Comparison of ENCODE assay signal across 24 cellular contexts in genomic region chr1:25516686-25517085, GRCh38. TPM values are rescaled to one million over a fixed set of nuclear protein-coding genes. Genes with fewer than 3 reads are reported as not detected.
DNase-seq lines count a peak whose midpoint lies in the region; ATAC-seq, FAIRE-seq and TF ChIP-seq lines count a peak whose summit lies in the region.
"Had no signal": no experiment of that assay in that cellular context is flagged by ENCODE, and none has a peak within 500 bp of the region (broad histone marks: within the 10 kb centered on the region; RNA-seq: fewer than 3 reads in every experiment).

No MANE protein-coding gene starts in this region.

- H2AFZ ChIP-seq in H1 (ENCODE audit: low read length): no peak overlapping the region
- H2AFZ ChIP-seq: GM23338 had no signal

- H3K4me3 Mint-ChIP-seq in stimulated activated naive B cell treated with anti-CD40 and anti-IgM and Interleukin-4, amounts not matched to agents 10 μg/mL and 1 μg/mL and 100 μg/mL, for 72 hours: no peak overlapping the region
- no peak overlapping the region for H3K4me3 Mint-ChIP-seq in WTC11
- H3K4me3 Mint-ChIP-seq: B cell; CD4-positive, CD25-positive, alpha-beta regulatory T cell; CD8-positive, alpha-beta T cell; GM23338; HFFc6 had no signal

- TF ChIP-seq RAD21 in H1 (IDR thresholded peaks at IDR 0.05 in 1 of 2, conservative IDR thresholded peaks at IDR 0.05 in 1 of 2; ENCODE audit: low read depth in 2 of 2, low read length in 2 of 2): no peak

- peak overlapping the region; percentile 56 for H3K27ac Mint-ChIP-seq in stimulated activated naive B cell treated with anti-CD40 and anti-IgM and Interleukin-4, amounts not matched to agents 10 μg/mL and 1 μg/mL and 100 μg/mL, for 72 hours
- H3K27ac Mint-ChIP-seq in WTC11: no peak overlapping the region
- H3K27ac Mint-ChIP-seq: B cell; CD4-positive, CD25-positive, alpha-beta regulatory T cell; CD8-positive, alpha-beta T cell; GM23338; HFFc6 had no signal

- H3K4ac ChIP-seq in H1 (replicated peaks; ENCODE audit: insufficient read length, low read depth, low read length): no peak overlapping the region

- no peaks in the 10 kb centered on the region for H3K27me3 Mint-ChIP-seq in stimulated activated naive B cell treated with anti-CD40 and anti-IgM and Interleukin-4, amounts not matched to agents 10 μg/mL and 1 μg/mL and 100 μg/mL, for 72 hours
- no peaks in the 10 kb centered on the region; the same call in 1 of the 2 replicates for H3K27me3 Mint-ChIP-seq in WTC11 (ENCODE audit: low read depth)
- H3K27me3 Mint-ChIP-seq: B cell had no signal

- intact Hi-C loops in posterior vena cava (cut with DNase I): no loop called here

- H3K4me2 ChIP-seq in H1 (ENCODE audit: insufficient read depth in 1 of 2, low read depth in 2 of 2, low read length in 2 of 2): no peak overlapping the region
- H3K4me2 ChIP-seq: BLaER1 had no signal

- POLR2A ChIA-PET in H1 (lab: Charles Lee; ENCODE audit: partially characterized antibody) (interaction anchor here (1.3 to 1.7 kb wide), 2 partner anchors 11 to 13 kb away, joined by 4 read pairs; no protein-coding TSS in a partner anchor), WTC11 (lab: Charles Lee) (interaction anchor here (1.7 kb wide), 1 partner anchor 11 kb away, joined by 5 read pairs; no protein-coding TSS in a partner anchor)

- H3K4me3 ChIP-seq in H1 (ENCODE audit: extremely low read depth in 1 of 4, insufficient read depth in 2 of 4, low read depth in 3 of 4, low read length in 4 of 4): no peak overlapping the region
- H3K4me3 ChIP-seq: BLaER1, GM12878, HAP-1 had no signal

- H2BK20ac ChIP-seq in H1 (ENCODE audit: low read length): no peak overlapping the region

- no peak overlapping the region for H3K14ac ChIP-seq in H1 (ENCODE audit: insufficient read length)

- H3K23ac ChIP-seq in H1 (ENCODE audit: insufficient read length): no peak overlapping the region

- 0 out of 2 replicates have a peak overlapping the region, but pooled peaks have one; percentile 65 for H2BK15ac ChIP-seq in H1 (ENCODE audit: low read length)

- CTCF ChIA-PET in H1 (lab: Charles Lee; ENCODE audit: partially characterized antibody) (interaction anchor here (0.8 to 15.3 kb wide), 8 partner anchors 12 to 284 kb away, joined by 3 to 240 read pairs (median 4); partner anchors contain the start of gene SYF2), WTC11 (lab: Charles Lee) (interaction anchor here (10.9 kb wide), 1 partner anchor 13 kb away, joined by 175 read pairs; no protein-coding TSS in a partner anchor)

- no peaks in the 10 kb centered on the region for H3K79me2 ChIP-seq in H1 (ENCODE audit: control insufficient read depth in 1 of 2, insufficient read depth in 2 of 2, low read length in 2 of 2)

- no peak overlapping the region for H4K91ac ChIP-seq in H1 (replicated peaks; ENCODE audit: insufficient read length, low read length)

- no peak overlapping the region for H4K8ac ChIP-seq in H1 (ENCODE audit: extremely low read depth, insufficient read depth, low read length)

- H3K23me2 ChIP-seq in H1 (ENCODE audit: low read depth, low read length): no peaks in the 10 kb centered on the region

- no peaks in the 10 kb centered on the region for H4K20me1 ChIP-seq in H1 (replicated peaks in 1 of 2; ENCODE audit: control insufficient read depth in 1 of 2, insufficient read depth in 2 of 2, low read length in 2 of 2)
- H4K20me1 ChIP-seq: BLaER1 had no signal

- H3K36me3 Mint-ChIP-seq in stimulated activated naive B cell treated with anti-CD40 and anti-IgM and Interleukin-4, amounts not matched to agents 10 μg/mL and 1 μg/mL and 100 μg/mL, for 72 hours: no peaks in the 10 kb centered on the region
- no peaks in the 10 kb centered on the region for H3K36me3 Mint-ChIP-seq in WTC11
- H3K36me3 Mint-ChIP-seq: CD4-positive, CD25-positive, alpha-beta regulatory T cell; CD8-positive, alpha-beta T cell had no signal

- H3K36me3 ChIP-seq in H1 (ENCODE audit: control insufficient read depth in 2 of 4, insufficient read depth in 4 of 4, low read length in 3 of 4): no peaks in the 10 kb centered on the region
- H3K36me3 ChIP-seq: BLaER1, HAP-1 had no signal

- no peaks in the 10 kb centered on the region for H3K9me3 ChIP-seq in H1 (ENCODE audit: insufficient read depth in 2 of 2, low read depth in 1 of 2, low read length in 1 of 2)
- H3K9me3 ChIP-seq: BLaER1, Caco-2, HAP-1 had no signal

- DNase-seq in LHCN-M2 (ENCODE audit: low read depth) (peak; percentile 86), H1 (ENCODE audit: low read depth in 1 of 2, low spot score in 2 of 2) (no peak), posterior vena cava (ENCODE audit: low spot score) (peak; percentile 23), WTC11 (ENCODE audit: low spot score) (no peak), SHP77 (lab: John Stamatoyannopoulos, UW) (no peak)
- DNase-seq in stimulated activated naive B cell treated with anti-CD40 and anti-IgM and Interleukin-4, amounts not matched to agents 10 μg/mL and 1 μg/mL and 100 μg/mL, for 72 hours: no peak
- DNase-seq in stimulated activated CD4-positive, alpha-beta T cell treated with anti-CD3 and anti-CD28 coated beads, Interleukin-4, amount 100 ng/mL, for 24 hours: no peak
- DNase-seq: Caco-2; CD4-positive, CD25-positive, alpha-beta regulatory T cell; CD8-positive, alpha-beta T cell; DMS79; EL; GDM1; HFFc6 had no signal

- no peak for ATAC-seq in stimulated activated naive B cell treated with anti-CD40 and anti-IgM and Interleukin-4, amounts not matched to agents 10 μg/mL and 1 μg/mL and 100 μg/mL, for 72 hours (replicated peaks)
- no peak for ATAC-seq in WTC11
- ATAC-seq: CD8-positive, alpha-beta T cell; GM12878 had no signal

- no peak overlapping the region for H3K9ac ChIP-seq in H1 (replicated peaks in 1 of 4; ENCODE audit: extremely low read depth in 1 of 4, low read depth in 3 of 4, low read length in 3 of 4)
- H3K9ac ChIP-seq: BLaER1 had no signal

- peak overlapping the region; percentile 52; the same call in 1 of the 2 replicates for H2BK12ac ChIP-seq in H1 (ENCODE audit: low read depth, low read length)

- no peaks in the 10 kb centered on the region for H3K79me1 ChIP-seq in H1 (ENCODE audit: low read depth, low read length)

- H2AK5ac ChIP-seq in H1 (ENCODE audit: low read depth, low read length): 0 out of 2 replicates have a peak overlapping the region, but pooled peaks have one; percentile 9

- H3K27me3 ChIP-seq in H1 (replicated peaks in 1 of 4; ENCODE audit: control insufficient read depth in 3 of 4, extremely low read depth in 1 of 4, insufficient read depth in 3 of 4, low read length in 3 of 4): no peaks in the 10 kb centered on the region
- H3K27me3 ChIP-seq: BLaER1 had no signal

- H2BK5ac ChIP-seq in H1 (ENCODE audit: low read depth, low read length): no peak overlapping the region

- 96% methylated on average over 2 of the region's 3 CpGs; no CpG with 5 or more reads in 1 of the 2 experiments for WGBS in H1 (ENCODE audit: extremely low coverage in 1 of 2, insufficient coverage in 1 of 2, insufficient read length in 1 of 2, insufficient replicate concordance in 2 of 2, low coverage in 1 of 2, low lambda C conversion rate in 2 of 2, missing lambda C conversion rate in 1 of 2), 2 experiments

- H3K4me1 Mint-ChIP-seq in stimulated activated naive B cell treated with anti-CD40 and anti-IgM and Interleukin-4, amounts not matched to agents 10 μg/mL and 1 μg/mL and 100 μg/mL, for 72 hours: peaks cover 0 to 4% of the 10 kb centered on the region in 2 donors
- H3K4me1 Mint-ChIP-seq in WTC11: peaks cover 23% of the 10 kb centered on the region
- H3K4me1 Mint-ChIP-seq: B cell had no signal

- H3K4me1 ChIP-seq in H1 (replicated peaks in 1 of 4; ENCODE audit: control insufficient read depth in 3 of 4, insufficient read depth in 4 of 4, low read length in 3 of 4): peaks cover 4 to 8% (median 4%) of the 10 kb centered on the region in 4 experiments; a peak in 6 of 7 replicates
- H3K4me1 ChIP-seq: Caco-2, HAP-1 had no signal

- TF ChIP-seq CTCF in H1 (IDR thresholded peaks at IDR 0.05; ENCODE audit: control extremely low read depth in 1 of 3, insufficient read depth in 1 of 3, low read depth in 1 of 3, low read length in 3 of 3): no peak
- TF ChIP-seq CTCF in WTC11 (IDR thresholded peaks at IDR 0.05): no peak

- H3K18ac ChIP-seq in H1 (ENCODE audit: extremely low read depth, low read length): no peak overlapping the region

- no peak overlapping the region for H4K5ac ChIP-seq in H1 (ENCODE audit: insufficient read length, low read depth, low read length)

- no peak for FAIRE-seq in H1 (lab: Jason Lieb, UNC)
- FAIRE-seq: A204.1, GM12878, GM18507, H54 had no signal

- no peak for TF ChIP-seq POLR2A in H1 (IDR thresholded peaks at IDR 0.05; ENCODE audit: control extremely low read depth in 1 of 2, low read depth in 2 of 2, low read length in 2 of 2)

- H3K27ac ChIP-seq in H1 (ENCODE audit: low read depth, low read length): no peak overlapping the region
- H3K27ac ChIP-seq: 22Rv1, BLaER1, C4-2B had no signal

- H3K9me3 Mint-ChIP-seq in stimulated activated naive B cell treated with anti-CD40 and anti-IgM and Interleukin-4, amounts not matched to agents 10 μg/mL and 1 μg/mL and 100 μg/mL, for 72 hours: no peaks in the 10 kb centered on the region
- peaks cover 3% of the 10 kb centered on the region; the same call in 1 of the 2 replicates for H3K9me3 Mint-ChIP-seq in WTC11
- H3K9me3 Mint-ChIP-seq: CD8-positive, alpha-beta T cell; HFFc6 had no signal

- H2BK120ac ChIP-seq in H1 (replicated peaks; ENCODE audit: low read depth, low read length): no peak overlapping the region

- no peak for TF ChIP-seq EP300 in H1 (IDR thresholded peaks at IDR 0.05; ENCODE audit: borderline replicate concordance in 1 of 2, low read depth in 2 of 2, low read length in 2 of 2)

- no peak overlapping the region for H3K56ac ChIP-seq in H1 (replicated peaks; ENCODE audit: insufficient read length, low read depth, low read length)

TF ChIP-seq in H1, 55 proteins besides CTCF, POLR2A, EP300 and RAD21 (continues in another document):
- no peak for TF ChIP-seq TEAD4 (IDR thresholded peaks at IDR 0.05; ENCODE audit: low read depth, low read length)
- no peak for TF ChIP-seq SP1 (IDR thresholded peaks at IDR 0.05; ENCODE audit: low read depth, low read length)

TF ChIP-seq in WTC11, 78 proteins besides CTCF, POLR2A, EP300 and RAD21 (continues in another document):
- TF ChIP-seq GRHL2 (CRISPR knock-in tag; IDR thresholded peaks at IDR 0.05; ENCODE audit: insufficient replicate concordance, severe bottlenecking) (no peak), HMGA2 (CRISPR knock-in tag; IDR thresholded peaks at IDR 0.05) (no peak), ETV6 (CRISPR knock-in tag; IDR thresholded peaks at IDR 0.05) (no peak)

RNA-seq across cellular contexts. Expression of gene LDLRAP1, which starts 26.7 kb away (rescaled TPM):
- 13.1 and 13.2 TPM in 2 replicates for total RNA-seq in LHCN-M2 (2014; rRNA removed)
- 12.7 TPM for polyA plus RNA-seq in LHCN-M2 (2012)
- total RNA-seq in H1 (2021; fragmentation: NEBNext Ultra II Directional; extraction: Animal tissue kit (Norgen Biotek cat#: 25700)): 12.8 and 14.0 TPM in 2 replicates
- 13.2 and 16.3 TPM in 2 replicates for polyA plus RNA-seq in H1 (2011; rRNA removed)
- 10.4 TPM for polyA plus RNA-seq in H1 (2011; cell fraction: cytosol; rRNA removed)
- polyA plus RNA-seq in H1 (2011; cell fraction: nucleus; rRNA removed): 16.7 TPM
- 9.3 to 13.5 TPM (median 11.9 TPM) in 4 replicates for polyA plus RNA-seq in H1 (2012, experiment 1 of 2)
- polyA plus RNA-seq in H1 (2012, experiment 2 of 2): 13.0 TPM
- polyA plus RNA-seq in H1 (2013, experiment 1 of 2): 9.4 TPM
- 9.6 TPM for polyA plus RNA-seq in H1 (2013, experiment 2 of 2)
- 9.7 and 11.7 TPM in 2 replicates for polyA minus RNA-seq in H1 (2011; rRNA and poly(A)+ RNA removed)
- 8.3 TPM for polyA minus RNA-seq in H1 (2011; cell fraction: cytosol; rRNA and poly(A)+ RNA removed)
- polyA minus RNA-seq in H1 (2011; cell fraction: nucleus; rRNA and poly(A)+ RNA removed): 9.7 TPM
- 10 to 100 TPM; 11.3 to 13.7 TPM for total RNA-seq in posterior vena cava
- 14.1 to 16.3 TPM (median 14.2 TPM) in 3 replicates for total RNA-seq in WTC11 (2021)

Comparison
In these comparisons a context has a peak if more than half of its experiments do, and no peak if none do; other contexts are left out.
1. DNase-seq: peak in LHCN-M2 (single experiment) and posterior vena cava (single experiment); none in H1 (0 of 2), stimulated activated naive B cell treated with anti-CD40 and anti-IgM and Interleukin-4, amounts not matched to agents 10 μg/mL and 1 μg/mL and 100 μg/mL, for 72 hours (single experiment), WTC11 (single experiment), stimulated activated CD4-positive, alpha-beta T cell treated with anti-CD3 and anti-CD28 coated beads, Interleukin-4, amount 100 ng/mL, for 24 hours (single experiment) and SHP77 (0 of 2).